In the genomic region with DNA sequence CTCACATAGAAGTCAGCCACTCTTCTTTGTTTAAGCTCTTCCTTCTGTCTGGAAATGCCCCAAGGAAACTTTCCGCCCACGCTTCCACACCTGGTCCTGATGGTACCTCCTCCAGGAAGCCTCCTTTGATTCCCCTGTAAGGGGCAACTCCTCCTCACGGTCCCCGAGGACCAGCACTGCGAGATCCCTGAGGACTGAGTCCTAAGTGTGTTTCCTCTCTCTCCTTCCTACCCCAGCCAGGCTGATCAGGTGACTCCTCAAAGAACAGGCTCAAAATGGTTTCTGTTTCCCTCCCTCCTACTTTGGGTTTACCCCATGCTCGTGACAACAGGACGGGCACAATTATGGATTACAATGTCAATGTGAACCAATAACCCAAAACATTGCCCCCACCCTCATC, we compare ENCODE assay signal across 1 cellular context.
TF ChIP-seq lines count a peak whose summit lies in the region.

No MANE protein-coding gene starts in this region.

TF ChIP-seq in H1, 55 proteins besides CTCF, POLR2A, EP300 and RAD21:
- TF ChIP-seq CHD2 (IDR thresholded peaks at IDR 0.05; ENCODE audit: low read length) (no peak), GTF2F1 (IDR thresholded peaks at IDR 0.05; ENCODE audit: borderline replicate concordance, low read depth, low read length) (no peak), RFX5 (IDR thresholded peaks at IDR 0.05; ENCODE audit: borderline replicate concordance, low read depth, low read length) (no peak), RNF2 (IDR thresholded peaks at IDR 0.05; ENCODE audit: borderline replicate concordance, low read depth, low read length, missing control alignments, poor library complexity, severe bottlenecking) (no peak), ZNF274 (IDR thresholded peaks at IDR 0.05; ENCODE audit: borderline replicate concordance, extremely low read depth, low read length) (no peak), SIRT6 (IDR thresholded peaks at IDR 0.05; ENCODE audit: low read length) (no peak)
- TF ChIP-seq, protein P1, sequence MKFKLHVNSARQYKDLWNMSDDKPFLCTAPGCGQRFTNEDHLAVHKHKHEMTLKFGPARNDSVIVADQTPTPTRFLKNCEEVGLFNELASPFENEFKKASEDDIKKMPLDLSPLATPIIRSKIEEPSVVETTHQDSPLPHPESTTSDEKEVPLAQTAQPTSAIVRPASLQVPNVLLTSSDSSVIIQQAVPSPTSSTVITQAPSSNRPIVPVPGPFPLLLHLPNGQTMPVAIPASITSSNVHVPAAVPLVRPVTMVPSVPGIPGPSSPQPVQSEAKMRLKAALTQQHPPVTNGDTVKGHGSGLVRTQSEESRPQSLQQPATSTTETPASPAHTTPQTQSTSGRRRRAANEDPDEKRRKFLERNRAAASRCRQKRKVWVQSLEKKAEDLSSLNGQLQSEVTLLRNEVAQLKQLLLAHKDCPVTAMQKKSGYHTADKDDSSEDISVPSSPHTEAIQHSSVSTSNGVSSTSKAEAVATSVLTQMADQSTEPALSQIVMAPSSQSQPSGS (IDR thresholded peaks at IDR 0.05; ENCODE audit: low read length): no peak
